In genomic region chr3:121895121-121895520, GRCh38 we compare ENCODE assay signal across 23 cellular contexts. TPM values are rescaled to one million over a fixed set of nuclear protein-coding genes. Genes with fewer than 3 reads are reported as not detected.
A peak's percentile ranks its signal among the peaks of the same experiment; 100 is the strongest.
DNase-seq lines count a peak whose midpoint lies in the region; ATAC-seq, FAIRE-seq and TF ChIP-seq lines count a peak whose summit lies in the region.
"Had no signal": no experiment of that assay in that cellular context is flagged by ENCODE, and none has a peak within 500 bp of the region (broad histone marks: within the 10 kb centered on the region; RNA-seq: fewer than 3 reads in every experiment).

No MANE protein-coding gene starts in this region.

- in situ Hi-C loops in HepG2 (cut with HindIII; ENCODE audit: extremely low pct_ligation_motif_present, low pct_unique_long_range_greater_than_20kb): no loop called here

- DNase-seq in Right ventricle myocardium inferior (ENCODE audit: missing footprints): no peak
- no peak for DNase-seq in right atrium auricular region (ENCODE audit: low spot score)
- peak; percentile 65 for DNase-seq in bronchial epithelial cell (ENCODE audit: low read depth)
- DNase-seq in HepG2 (ENCODE audit: low spot score): no peak
- peak in 1 of 2 donors; percentile 10 for DNase-seq in thyroid gland
- DNase-seq in DMS153 treated with DMSO at 0.1 percent for 48 hours (lab: John Stamatoyannopoulos, UW; ENCODE audit: unreplicated experiment): no peak
- no peak for DNase-seq in activated naive CD8-positive, alpha-beta T cell treated with anti-CD3 and anti-CD28 coated beads, Interleukin-2, amount 50 U/mL, for 24 hours
- no peak for DNase-seq in NCI-H2227 treated with DMSO at 0.1 percent for 48 hours (lab: John Stamatoyannopoulos, UW)
- DNase-seq: activated CD4-positive, alpha-beta memory T cell treated with anti-CD3 and anti-CD28 coated beads for 36 hours; activated T-cell treated with anti-CD3 and anti-CD28 coated beads, Interleukin-2, amount 50 U/mL, for 48 hours; CD4-positive, alpha-beta T cell; DMS53; esophagus squamous epithelium; islet precursor cell; Kasumi-1; NCI-H146; stimulated activated naive CD4-positive, alpha-beta T cell treated with Interleukin-2 at 50 U/mL for 16 hours; SW 1271 had no signal

- no peaks in the 10 kb centered on the region for H3K4me1 ChIP-seq in right atrium auricular region
- no peaks in the 10 kb centered on the region for H3K4me1 ChIP-seq in HepG2 (ENCODE audit: insufficient read depth, low read length)
- peaks cover 12 to 17% of the 10 kb centered on the region in 2 donors for H3K4me1 ChIP-seq in thyroid gland
- H3K4me1 ChIP-seq: A549 had no signal

- H3K4me3 ChIP-seq in right atrium auricular region: no peak overlapping the region
- H3K4me3 ChIP-seq in bronchial epithelial cell (ENCODE audit: low read depth, low read length): no peak overlapping the region
- H3K4me3 ChIP-seq in HepG2 (replicated peaks in 1 of 3; ENCODE audit: insufficient read depth in 1 of 3, low read depth in 2 of 3, low read length in 3 of 3): no peak overlapping the region
- H3K4me3 ChIP-seq in thyroid gland (replicated peaks in 1 of 3): no peak overlapping the region
- H3K4me3 ChIP-seq: A549 had no signal

- H4K20me1 ChIP-seq in HepG2 (ENCODE audit: insufficient read depth, low read length): no peaks in the 10 kb centered on the region

- no peak for TF ChIP-seq RAD21 in HepG2 (CRISPR knock-in tag; IDR thresholded peaks at IDR 0.05)

- no peaks in the 10 kb centered on the region for H3K4me1 Mint-ChIP-seq in activated naive CD8-positive, alpha-beta T cell treated with anti-CD3 and anti-CD28 coated beads, Interleukin-2, amount 50 U/mL, for 24 hours
- H3K4me1 Mint-ChIP-seq: activated naive CD4-positive, alpha-beta T cell treated with anti-CD3 and anti-CD28 coated beads, Interleukin-2, amount 50 U/mL, for 24 hours had no signal

- FAIRE-seq in bronchial epithelial cell (lab: Jason Lieb, UNC) (no peak), HepG2 (lab: Jason Lieb, UNC) (no peak)
- FAIRE-seq: A549, RCC 7860, urothelium cell line had no signal

- no peaks in the 10 kb centered on the region for H3K36me3 Mint-ChIP-seq in activated naive CD8-positive, alpha-beta T cell treated with anti-CD3 and anti-CD28 coated beads, Interleukin-2, amount 50 U/mL, for 24 hours (ENCODE audit: low read depth)
- H3K36me3 Mint-ChIP-seq: activated CD4-positive, alpha-beta memory T cell treated with anti-CD3 and anti-CD28 coated beads for 36 hours had no signal

- H3K4me2 ChIP-seq in HepG2 (ENCODE audit: low read depth, low read length): no peak overlapping the region
- H3K4me2 ChIP-seq: A549 had no signal

- H3K36me3 ChIP-seq in right atrium auricular region (no peaks in the 10 kb centered on the region), bronchial epithelial cell (ENCODE audit: control insufficient read depth, insufficient read depth, low read length) (no peaks in the 10 kb centered on the region), HepG2 (replicated peaks in 1 of 2; ENCODE audit: control insufficient read depth in 1 of 2, insufficient read depth in 2 of 2, low read length in 2 of 2) (no peaks in the 10 kb centered on the region), thyroid gland (no peaks in the 10 kb centered on the region)
- H3K36me3 ChIP-seq: esophagus squamous epithelium had no signal

- TF ChIP-seq CTCF in right atrium auricular region (IDR thresholded peaks at IDR 0.05) (no peak), bronchial epithelial cell (IDR thresholded peaks at IDR 0.05; ENCODE audit: insufficient read depth, low read length, severe bottlenecking) (no peak), HepG2 (CRISPR knock-in tag; IDR thresholded peaks at IDR 0.05) (no peak), thyroid gland (IDR thresholded peaks at IDR 0.05) (no peak)

- no peaks in the 10 kb centered on the region for H3K9me3 Mint-ChIP-seq in activated naive CD8-positive, alpha-beta T cell treated with anti-CD3 and anti-CD28 coated beads, Interleukin-2, amount 50 U/mL, for 24 hours
- H3K9me3 Mint-ChIP-seq: activated CD4-positive, alpha-beta memory T cell treated with anti-CD3 and anti-CD28 coated beads for 36 hours; activated naive CD4-positive, alpha-beta T cell treated with anti-CD3 and anti-CD28 coated beads, Interleukin-2, amount 50 U/mL, for 24 hours; CD4-positive, alpha-beta T cell had no signal

- TF ChIP-seq EP300 in HepG2 (IDR thresholded peaks at IDR 0.05; ENCODE audit: low read depth in 2 of 2, low read length in 2 of 2) (no peak), HepG2 (CRISPR knock-in tag; IDR thresholded peaks at IDR 0.05; ENCODE audit: borderline replicate concordance) (no peak)

- no peak overlapping the region for H3K9ac ChIP-seq in HepG2 (ENCODE audit: insufficient read depth, low read depth, low read length)

- H2AFZ ChIP-seq in HepG2 (ENCODE audit: low read length): no peak overlapping the region

- H3K27me3 Mint-ChIP-seq in activated naive CD8-positive, alpha-beta T cell treated with anti-CD3 and anti-CD28 coated beads, Interleukin-2, amount 50 U/mL, for 24 hours: no peaks in the 10 kb centered on the region
- H3K27me3 Mint-ChIP-seq: activated CD4-positive, alpha-beta memory T cell treated with anti-CD3 and anti-CD28 coated beads for 36 hours; activated naive CD4-positive, alpha-beta T cell treated with anti-CD3 and anti-CD28 coated beads, Interleukin-2, amount 50 U/mL, for 24 hours; CD4-positive, alpha-beta T cell; progenitor cell of endocrine pancreas had no signal

- no peaks in the 10 kb centered on the region for H3K79me2 ChIP-seq in HepG2 (ENCODE audit: insufficient read depth, low read length)

- H3K27me3 ChIP-seq in right atrium auricular region: no peaks in the 10 kb centered on the region
- H3K27me3 ChIP-seq in bronchial epithelial cell (ENCODE audit: control insufficient read depth, insufficient read depth, low read length): no peaks in the 10 kb centered on the region
- no peaks in the 10 kb centered on the region for H3K27me3 ChIP-seq in HepG2 (ENCODE audit: control insufficient read depth in 1 of 2, insufficient read depth in 2 of 2, low read length in 2 of 2)
- no peaks in the 10 kb centered on the region for H3K27me3 ChIP-seq in thyroid gland
- H3K27me3 ChIP-seq: esophagus squamous epithelium had no signal

- CTCF ChIA-PET in HepG2 (lab: Yijun Ruan, JAX; ENCODE audit: low intra/inter-chr PET ratio, low total read pairs): no interaction called here

- no peak overlapping the region for H3K27ac Mint-ChIP-seq in activated naive CD8-positive, alpha-beta T cell treated with anti-CD3 and anti-CD28 coated beads, Interleukin-2, amount 50 U/mL, for 24 hours
- H3K27ac Mint-ChIP-seq: activated CD4-positive, alpha-beta memory T cell treated with anti-CD3 and anti-CD28 coated beads for 36 hours; activated naive CD4-positive, alpha-beta T cell treated with anti-CD3 and anti-CD28 coated beads, Interleukin-2, amount 50 U/mL, for 24 hours; CD4-positive, alpha-beta T cell; progenitor cell of endocrine pancreas had no signal

- peak; percentile 83 for ATAC-seq in Right ventricle myocardium inferior
- ATAC-seq in HepG2: peak; percentile 54; the same call in 1 of the 3 replicates
- no peak for ATAC-seq in activated naive CD8-positive, alpha-beta T cell treated with anti-CD3 and anti-CD28 coated beads, Interleukin-2, amount 50 U/mL, for 24 hours
- ATAC-seq: A549 had no signal

- BruUV-seq in HepG2 (replicated peaks; lab: Mats Ljungman, UMichigan): no TSS peak

- POLR2A ChIA-PET in HepG2 (lab: Yijun Ruan, JAX): no interaction called here

- intact Hi-C loops in Right ventricle myocardium inferior (cut with DNase I) (no loop called here), HepG2 (cut with micrococcal nuclease; ENCODE audit: unreplicated experiment) (no loop called here), thyroid gland (cut with DNase I) (no loop called here)

- no peak overlapping the region for H3K4me3 Mint-ChIP-seq in activated naive CD8-positive, alpha-beta T cell treated with anti-CD3 and anti-CD28 coated beads, Interleukin-2, amount 50 U/mL, for 24 hours
- H3K4me3 Mint-ChIP-seq: activated CD4-positive, alpha-beta memory T cell treated with anti-CD3 and anti-CD28 coated beads for 36 hours; activated naive CD4-positive, alpha-beta T cell treated with anti-CD3 and anti-CD28 coated beads, Interleukin-2, amount 50 U/mL, for 24 hours; CD4-positive, alpha-beta T cell had no signal

- no peaks in the 10 kb centered on the region for H3K9me3 ChIP-seq in right atrium auricular region
- H3K9me3 ChIP-seq in HepG2 (ENCODE audit: low read length): no peaks in the 10 kb centered on the region
- no peaks in the 10 kb centered on the region for H3K9me3 ChIP-seq in thyroid gland
- H3K9me3 ChIP-seq: A549, esophagus squamous epithelium had no signal

- TF ChIP-seq POLR2A in HepG2 (IDR thresholded peaks at IDR 0.05; ENCODE audit: insufficient read depth in 1 of 2, low read depth in 2 of 2, low read length in 2 of 2): no peak
- TF ChIP-seq POLR2A in thyroid gland (IDR thresholded peaks at IDR 0.05): no peak

- WGBS in HepG2 (ENCODE audit: low lambda C conversion rate): 0% methylated on average over 1 of the region's 1 CpG
- 0% methylated on average over 1 of the region's 1 CpG for WGBS in thyroid gland, 2 donors

- H3K27ac ChIP-seq in right atrium auricular region (no peak overlapping the region), HepG2 (ENCODE audit: extremely low read length, insufficient read depth, low read length) (no peak overlapping the region), thyroid gland (peak overlapping the region; percentile 14 to 63 (median 32))
- H3K27ac ChIP-seq: A549 had no signal

RNA-seq across cellular contexts. Expression of gene SLC15A2, which starts 0.9 kb away (rescaled TPM):
- total RNA-seq in Right ventricle myocardium inferior (3.9 TPM), right atrium auricular region (1 to 10 TPM in 1 of 2 donors, under 1 TPM in 1; 0.47 to 1.7 TPM), bronchial epithelial cell (2.6 and 2.8 TPM in 2 replicates), HepG2 (2016; rRNA removed; fragmentation: Illumina TruSeq; extraction: Trizol) (0.41 and 1.0 TPM in 2 replicates), thyroid gland (10 to 100 TPM in 1 of 4 donors, 1 to 10 TPM in 3; 3.5 to 10.2 (median 8.7) TPM)
- total RNA-seq in HepG2 (2016; cell fraction: cytosol; rRNA removed; fragmentation: Illumina TruSeq; extraction: Trizol; ENCODE audit: low read depth): 0.35 and 0.40 TPM in 2 replicates
- 0.22 and 1.1 TPM in 2 replicates for total RNA-seq in HepG2 (2016; cell fraction: insoluble cytoplasmic fraction; rRNA removed; fragmentation: Illumina TruSeq; extraction: Trizol)
- 0.48 and 0.53 TPM in 2 replicates for total RNA-seq in HepG2 (2016; cell fraction: membrane; rRNA removed; fragmentation: Illumina TruSeq; extraction: Trizol)
- total RNA-seq in HepG2 (2016; cell fraction: nucleus; rRNA removed; fragmentation: Illumina TruSeq; extraction: Trizol): 2.4 and 3.6 TPM in 2 replicates
- 0.63 and 1.4 TPM in 2 replicates for polyA plus RNA-seq in HepG2 (2011; rRNA removed)
- polyA plus RNA-seq in HepG2 (2011; cell fraction: cytosol; rRNA removed): 0.10 and 0.12 TPM in 2 replicates
- polyA plus RNA-seq in HepG2 (2011; cell fraction: nucleus; rRNA removed): 3.2 and 4.4 TPM in 2 replicates
- 0.27 and 0.40 TPM in 2 replicates for polyA plus RNA-seq in HepG2 (2012)
- 0.07 and 0.24 TPM in 2 replicates for polyA plus RNA-seq in HepG2 (2016; cell fraction: cytosol; fragmentation: Illumina TruSeq; extraction: Trizol; ENCODE audit: low read depth)
- polyA plus RNA-seq in HepG2 (2016; cell fraction: insoluble cytoplasmic fraction; fragmentation: Illumina TruSeq; extraction: Trizol; ENCODE audit: low read depth): 0.34 and 0.71 TPM in 2 replicates
- polyA plus RNA-seq in HepG2 (2016; cell fraction: membrane; fragmentation: Illumina TruSeq; extraction: Trizol; ENCODE audit: low read depth): 0.11 and 0.24 TPM in 2 replicates
- 2.6 and 3.3 TPM in 2 replicates for polyA plus RNA-seq in HepG2 (2016; cell fraction: nucleus; fragmentation: Illumina TruSeq; extraction: Trizol; ENCODE audit: insufficient read depth, low read depth)
- polyA minus RNA-seq in HepG2 (2011; rRNA and poly(A)+ RNA removed; ENCODE audit: low replicate concordance): 0.30 and 1.3 TPM in 2 replicates
- not detected in 2 replicates for polyA minus RNA-seq in HepG2 (2011; cell fraction: cytosol; rRNA and poly(A)+ RNA removed)
- 2.5 and 8.4 TPM in 2 replicates for polyA minus RNA-seq in HepG2 (2011; cell fraction: nucleus; rRNA and poly(A)+ RNA removed)

Comparison
In these comparisons a context has a peak if more than half of its experiments do, and no peak if none do; other contexts are left out.
1. H3K27ac ChIP-seq: peak in thyroid gland (3 of 3); none in right atrium auricular region (0 of 2) and HepG2 (single experiment).